Comparison of ENCODE assay signal across 16 cellular contexts in the genomic region with DNA sequence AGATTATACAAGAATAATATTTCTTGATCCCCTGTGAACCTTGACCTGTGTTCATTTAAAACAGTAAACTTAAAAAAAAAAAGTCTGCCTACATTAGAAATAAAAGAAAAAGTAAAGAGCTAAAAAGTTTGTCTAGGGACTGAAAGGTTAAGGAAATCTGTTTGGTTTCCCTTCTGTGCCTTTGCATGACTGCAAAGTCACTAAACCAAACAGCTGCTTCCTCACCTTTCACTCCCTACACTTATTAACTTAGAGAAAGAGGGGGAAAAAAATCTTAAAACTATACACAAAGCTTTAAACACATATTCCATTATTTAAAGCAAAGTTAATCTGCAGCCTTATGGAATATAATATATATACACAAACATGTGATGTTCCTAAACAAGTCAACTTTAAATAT.
A peak's percentile ranks its signal among the peaks of the same experiment; 100 is the strongest.
DNase-seq lines count a peak whose midpoint lies in the region; ATAC-seq, FAIRE-seq and TF ChIP-seq lines count a peak whose summit lies in the region.
"Had no signal": no experiment of that assay in that cellular context is flagged by ENCODE, and none has a peak within 500 bp of the region (broad histone marks: within the 10 kb centered on the region; RNA-seq: fewer than 3 reads in every experiment).

No MANE protein-coding gene starts in this region.

- peaks cover 29% of the 10 kb centered on the region for H3K36me3 ChIP-seq in smooth muscle cell (ENCODE audit: low read depth)

- TF ChIP-seq CTCF in smooth muscle cell (IDR thresholded peaks at IDR 0.05; ENCODE audit: borderline replicate concordance, insufficient read depth, poor library complexity, severe bottlenecking) = no peak

- H3K4me2 ChIP-seq in smooth muscle cell = no peak overlapping the region

- intact Hi-C loops in sciatic nerve (cut with DNase I) = no loop called here

- no peaks in the 10 kb centered on the region for H3K4me1 ChIP-seq in smooth muscle cell (ENCODE audit: low read depth)
- H3K4me1 ChIP-seq: Caco-2 had no signal

- peak; percentile 38 for DNase-seq in dermis blood vessel endothelial cell
- no peak for DNase-seq in smooth muscle cell (lab: John Stamatoyannopoulos, UW; ENCODE audit: unreplicated experiment)
- no peak for DNase-seq in HTR-8/SVneo (ENCODE audit: insufficient read length, low spot score)
- DNase-seq in sciatic nerve (ENCODE audit: low spot score) = no peak
- DNase-seq: Caco-2, EL, KBM-7, MV-4-11, NCI-H1417, NCI-H1930, NCI-H526 treated with DMSO at 0.1 percent for 48 hours had no signal

- no peak for FAIRE-seq in HTR-8/SVneo (lab: Jason Lieb, UNC)
- FAIRE-seq: H54 had no signal

- H2AFZ ChIP-seq in smooth muscle cell (ENCODE audit: low read depth) = no peak overlapping the region

- peaks cover 10% of the 10 kb centered on the region for H4K20me1 ChIP-seq in smooth muscle cell (ENCODE audit: low read depth)

- H3K9ac ChIP-seq in smooth muscle cell (ENCODE audit: low read depth) = no peak overlapping the region

- H3K9me3 ChIP-seq in smooth muscle cell (replicated peaks; ENCODE audit: low read depth) = no peaks in the 10 kb centered on the region
- H3K9me3 ChIP-seq: Caco-2 had no signal

- ATAC-seq in GM18907 (IDR thresholded peaks at IDR 0.05; ENCODE audit: unreplicated experiment) (peak; percentile 59), HG03354 (IDR thresholded peaks at IDR 0.05; ENCODE audit: poor library complexity, severe bottlenecking, unreplicated experiment) (peak; percentile 53), HG03432 (IDR thresholded peaks at IDR 0.05; ENCODE audit: unreplicated experiment) (no peak), sciatic nerve (no peak)

- H3K4me3 ChIP-seq in smooth muscle cell = no peak overlapping the region

- no peaks in the 10 kb centered on the region for H3K27me3 ChIP-seq in smooth muscle cell (ENCODE audit: low read depth)

- H3F3A ChIP-seq in smooth muscle cell (ENCODE audit: low read depth) = no peaks in the 10 kb centered on the region

- peak overlapping the region; percentile 43 for H3K27ac ChIP-seq in smooth muscle cell (ENCODE audit: low read depth)
- H3K27ac ChIP-seq: RWPE1 had no signal

- H3K79me2 ChIP-seq in smooth muscle cell (ENCODE audit: low read depth) = peaks cover 5% of the 10 kb centered on the region

Comparison
In these comparisons a context has a peak if more than half of its experiments do, and no peak if none do; other contexts are left out.
1. ATAC-seq: peak in GM18907 (single experiment) and HG03354 (single experiment); none in HG03432 (single experiment) and sciatic nerve (single experiment).